8 cellular contexts compared by ENCODE assay signal in genomic region chr2:70111752-70112591, GRCh38. TPM values are rescaled to one million over a fixed set of nuclear protein-coding genes. Genes with fewer than 3 reads are reported as not detected.
DNase-seq lines count a peak whose midpoint lies in the region; ATAC-seq and TF ChIP-seq lines count a peak whose summit lies in the region.
"Had no signal": no experiment of that assay in that cellular context is flagged by ENCODE, and none has a peak within 500 bp of the region (broad histone marks: within the 10 kb centered on the region; RNA-seq: fewer than 3 reads in every experiment).

No MANE protein-coding gene starts in this region.

- H3K9ac ChIP-seq in Karpas-422 (ENCODE audit: low read length) (no peak overlapping the region), parathyroid adenoma (no peak overlapping the region)

- no peak overlapping the region for H3K4me3 ChIP-seq in Karpas-422 (ENCODE audit: low read length)
- H3K4me3 ChIP-seq in parathyroid adenoma (ENCODE audit: low read depth, low read length): no peak overlapping the region

- H3K27ac ChIP-seq in Karpas-422 (ENCODE audit: low read length) (no peak overlapping the region), parathyroid adenoma (no peak overlapping the region)

- H3K36me3 Mint-ChIP-seq in chondrocyte (ENCODE audit: low read depth): no peaks in the 10 kb centered on the region

- intact Hi-C loops in Right ventricle myocardium superior (cut with DNase I): no loop called here

- no peak for ATAC-seq in Right ventricle myocardium superior (ENCODE audit: poor library complexity)

- peak overlapping the region; percentile 92 for H3K27ac Mint-ChIP-seq in chondrocyte (ENCODE audit: unreplicated experiment)

- H3K4me2 ChIP-seq in Karpas-422 (ENCODE audit: low read depth, low read length, poor library complexity, severe bottlenecking) (no peak overlapping the region), parathyroid adenoma (ENCODE audit: low read length) (no peak overlapping the region)

- no peaks in the 10 kb centered on the region for H3K9me2 ChIP-seq in Karpas-422 (replicated peaks; ENCODE audit: insufficient read depth, low read length)

- H3K27me3 ChIP-seq in Karpas-422 (ENCODE audit: low read length) (no peaks in the 10 kb centered on the region), parathyroid adenoma (ENCODE audit: control insufficient read depth, insufficient read depth, low read length) (no peaks in the 10 kb centered on the region)

- H2AFZ ChIP-seq in Karpas-422 (ENCODE audit: low read length) (no peak overlapping the region), parathyroid adenoma (peak overlapping the region; percentile 58)

- peaks cover 51% of the 10 kb centered on the region for H3K4me1 Mint-ChIP-seq in chondrocyte (ENCODE audit: low read depth)

- H3K27me3 Mint-ChIP-seq in chondrocyte (ENCODE audit: low read depth): no peaks in the 10 kb centered on the region

- no peaks in the 10 kb centered on the region for H3K79me2 ChIP-seq in Karpas-422 (ENCODE audit: low read length)
- no peaks in the 10 kb centered on the region for H3K79me2 ChIP-seq in parathyroid adenoma

- TF ChIP-seq CTCF in chondrocyte (IDR thresholded peaks at IDR 0.05) (peak; percentile 7), parathyroid adenoma (IDR thresholded peaks at IDR 0.05) (no peak)

- DNase-seq in DMS114 treated with DMSO at 0.1 percent for 48 hours (lab: John Stamatoyannopoulos, UW; ENCODE audit: unreplicated experiment): peak; percentile 53
- DNase-seq in Karpas-422: peak; percentile 43
- DNase-seq in chondrocyte (ENCODE audit: low spot score): peak; percentile 33
- DNase-seq in stimulated activated CD4-positive, alpha-beta T cell treated with anti-CD3 and anti-CD28 coated beads, Interleukin-4, amount 100 ng/mL, for 24 hours: no peak
- DNase-seq in Right ventricle myocardium superior: no peak
- no peak for DNase-seq in NCI-H446 treated with DMSO at 0.1 percent for 48 hours (lab: John Stamatoyannopoulos, UW)
- DNase-seq: activated T-cell treated with anti-CD3 and anti-CD28 coated beads, Interleukin-2, amount 50 U/mL, for 1 hour had no signal

- H4K20me1 ChIP-seq in Karpas-422 (ENCODE audit: insufficient read depth, low read depth, low read length): no peaks in the 10 kb centered on the region

- H3K4me1 ChIP-seq in Karpas-422 (ENCODE audit: low read length): peaks cover 32% of the 10 kb centered on the region
- peaks cover 22% of the 10 kb centered on the region for H3K4me1 ChIP-seq in parathyroid adenoma

- H3K36me3 ChIP-seq in Karpas-422 (ENCODE audit: insufficient read depth, low read length) (no peaks in the 10 kb centered on the region), parathyroid adenoma (ENCODE audit: control insufficient read depth, insufficient read depth, low read length) (no peaks in the 10 kb centered on the region)

- H3K9me3 Mint-ChIP-seq in chondrocyte (ENCODE audit: low read depth): no peaks in the 10 kb centered on the region

- H3K9me3 ChIP-seq in Karpas-422 (ENCODE audit: low read length) (no peaks in the 10 kb centered on the region), parathyroid adenoma (ENCODE audit: control insufficient read depth, low read length) (no peaks in the 10 kb centered on the region)

- no peak overlapping the region for H3K4me3 Mint-ChIP-seq in chondrocyte (ENCODE audit: unreplicated experiment)

RNA-seq across cellular contexts. Expression of gene PCBP1, which starts 24.7 kb away (rescaled TPM):
- total RNA-seq in Karpas-422 (2014; rRNA removed; shearing (Covaris generic); ENCODE audit: low replicate concordance): 91.7 and 128 TPM in 2 replicates
- total RNA-seq in chondrocyte (220 to 240 TPM (median 221 TPM) in 3 replicates), Right ventricle myocardium superior (201 TPM)

Comparison
In these comparisons a context has a peak if more than half of its experiments do, and no peak if none do; other contexts are left out.
1. DNase-seq: peak in DMS114 treated with DMSO at 0.1 percent for 48 hours (single experiment), Karpas-422 (single experiment) and chondrocyte (single experiment); none in stimulated activated CD4-positive, alpha-beta T cell treated with anti-CD3 and anti-CD28 coated beads, Interleukin-4, amount 100 ng/mL, for 24 hours (single experiment), Right ventricle myocardium superior (single experiment) and NCI-H446 treated with DMSO at 0.1 percent for 48 hours (single experiment).